ENCODE assay signal across 20 cellular contexts in the genomic region with DNA sequence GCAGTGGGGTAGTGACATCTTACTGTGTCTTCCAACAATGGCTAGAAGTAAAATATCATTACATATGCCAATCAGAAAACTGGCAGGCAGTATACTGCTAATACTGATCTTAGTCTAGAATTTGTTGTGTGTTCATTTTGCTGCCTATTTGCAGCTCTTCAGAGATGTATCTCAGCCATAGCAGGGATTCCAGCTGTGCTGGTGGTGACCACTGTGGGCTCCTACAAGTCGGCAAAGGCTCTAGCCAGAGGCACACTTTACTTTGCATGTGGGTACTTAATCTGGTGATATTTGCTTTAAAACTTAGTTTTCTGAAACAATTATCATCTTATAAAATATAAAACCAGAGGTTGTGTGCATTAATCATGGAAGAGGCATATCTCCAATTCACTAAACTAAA.
"Had no signal": no experiment of that assay in that cellular context is flagged by ENCODE, and none has a peak within 500 bp of the region (broad histone marks: within the 10 kb centered on the region; RNA-seq: fewer than 3 reads in every experiment).

No MANE protein-coding gene starts in this region.

- H3K36me3 ChIP-seq: colonic mucosa, lower lobe of right lung, uterus had no signal

- H3K9me3 Mint-ChIP-seq: activated naive CD8-positive, alpha-beta T cell treated with anti-CD3 and anti-CD28 coated beads, Interleukin-2, amount 50 U/mL, for 24 hours; natural killer cell; stimulated activated naive CD8-positive, alpha-beta T cell treated with anti-CD3 and anti-CD28 coated beads, Interleukin-15, amount 100 ng/mL, for 72 hours had no signal

- H3K9me3 ChIP-seq: ascending aorta, colonic mucosa, lower lobe of right lung, thyroid gland, uterus had no signal

- H3K27ac ChIP-seq: colonic mucosa, epithelial cell of prostate, lower lobe of right lung had no signal

- H3K27ac Mint-ChIP-seq: activated CD8-positive, alpha-beta memory T cell treated with anti-CD3 and anti-CD28 coated beads, Interleukin-2, amount 10 ng/mL, durations not matched to agents 7 days and 5 days; activated naive CD8-positive, alpha-beta T cell treated with anti-CD3 and anti-CD28 coated beads, Interleukin-2, amount 50 U/mL, for 24 hours had no signal

- DNase-seq: activated CD4-positive, alpha-beta T cell treated with anti-CD3 and anti-CD28 coated beads for 1 hour; activated CD4-positive, alpha-beta T cell treated with anti-CD3 and anti-CD28 coated beads, Interleukin-2, amount 50 U/mL, for 48 hours; activated CD8-positive, alpha-beta memory T cell treated with anti-CD3 and anti-CD28 coated beads, Interleukin-2, amount 10 ng/mL, durations not matched to agents 7 days and 5 days; activated gamma-delta T cell treated with Interleukin-2 at 50 U/mL for 16 hours; activated naive CD8-positive, alpha-beta T cell treated with anti-CD3 and anti-CD28 coated beads, Interleukin-2, amount 50 U/mL, for 24 hours; activated T-cell treated with anti-CD3 and anti-CD28 coated beads, Interleukin-2, amount 50 U/mL, for 48 hours; colonic mucosa; effector CD8-positive, alpha-beta T cell; hippocampal formation; lower lobe of right lung; midbrain; natural killer cell; stimulated activated CD4-positive, alpha-beta T cell treated with anti-CD3 and anti-CD28 coated beads, Interleukin-15, amount 100 ng/mL, for 24 hours; stimulated activated CD4-positive, alpha-beta T cell treated with anti-CD3 and anti-CD28 coated beads, Interleukin-4, amount 100 ng/mL, for 24 hours; stimulated activated naive CD8-positive, alpha-beta T cell treated with anti-CD3 and anti-CD28 coated beads, Interleukin-15, amount 100 ng/mL, for 72 hours; T-helper 9 cell; uterus had no signal

- H3K4me3 ChIP-seq: ascending aorta, colonic mucosa, lower lobe of right lung, thyroid gland, uterus had no signal

- H3K27me3 ChIP-seq: ascending aorta, colonic mucosa, thyroid gland, uterus had no signal

- H3K4me1 ChIP-seq: colonic mucosa, uterus had no signal

- H3K27me3 Mint-ChIP-seq: activated CD8-positive, alpha-beta memory T cell treated with anti-CD3 and anti-CD28 coated beads, Interleukin-2, amount 10 ng/mL, durations not matched to agents 7 days and 5 days; activated naive CD8-positive, alpha-beta T cell treated with anti-CD3 and anti-CD28 coated beads, Interleukin-2, amount 50 U/mL, for 24 hours; stimulated activated naive CD8-positive, alpha-beta T cell treated with anti-CD3 and anti-CD28 coated beads, Interleukin-15, amount 100 ng/mL, for 72 hours had no signal

- ATAC-seq: activated CD8-positive, alpha-beta memory T cell treated with anti-CD3 and anti-CD28 coated beads, Interleukin-2, amount 10 ng/mL, durations not matched to agents 7 days and 5 days; activated naive CD8-positive, alpha-beta T cell treated with anti-CD3 and anti-CD28 coated beads, Interleukin-2, amount 50 U/mL, for 24 hours; natural killer cell; stimulated activated naive CD8-positive, alpha-beta T cell treated with anti-CD3 and anti-CD28 coated beads, Interleukin-15, amount 100 ng/mL, for 72 hours had no signal

- H3K4me3 Mint-ChIP-seq: activated CD8-positive, alpha-beta memory T cell treated with anti-CD3 and anti-CD28 coated beads, Interleukin-2, amount 10 ng/mL, durations not matched to agents 7 days and 5 days; activated naive CD8-positive, alpha-beta T cell treated with anti-CD3 and anti-CD28 coated beads, Interleukin-2, amount 50 U/mL, for 24 hours; natural killer cell; stimulated activated naive CD8-positive, alpha-beta T cell treated with anti-CD3 and anti-CD28 coated beads, Interleukin-15, amount 100 ng/mL, for 72 hours had no signal

- H3K36me3 Mint-ChIP-seq: natural killer cell had no signal
